In genomic region chr10:127550861-127551260, GRCh38 we compare ENCODE assay signal across 31 cellular contexts. TPM values are rescaled to one million over a fixed set of nuclear protein-coding genes. Genes with fewer than 3 reads are reported as not detected.
DNase-seq lines count a peak whose midpoint lies in the region; ATAC-seq, FAIRE-seq and TF ChIP-seq lines count a peak whose summit lies in the region.
"Had no signal": no experiment of that assay in that cellular context is flagged by ENCODE, and none has a peak within 500 bp of the region (broad histone marks: within the 10 kb centered on the region; RNA-seq: fewer than 3 reads in every experiment).

No MANE protein-coding gene starts in this region.

- no peaks in the 10 kb centered on the region for H3K9me3 Mint-ChIP-seq in Calu3 (ENCODE audit: low read depth, unreplicated experiment)
- H3K9me3 Mint-ChIP-seq: activated naive CD8-positive, alpha-beta T cell treated with anti-CD3 and anti-CD28 coated beads, Interleukin-2, amount 10 ng/mL, durations not matched to agents 7 days and 5 days had no signal

- CTCF ChIA-PET in Calu3 (lab: Charles Lee), result no interaction called here

- no peaks in the 10 kb centered on the region for H3K9me3 ChIP-seq in neuron (ENCODE audit: low read length)
- H3K9me3 ChIP-seq: ascending aorta had no signal

- no peak overlapping the region for H3K4me3 Mint-ChIP-seq in Calu3 (ENCODE audit: low read depth, unreplicated experiment)
- H3K4me3 Mint-ChIP-seq: activated naive CD8-positive, alpha-beta T cell treated with anti-CD3 and anti-CD28 coated beads, Interleukin-2, amount 10 ng/mL, durations not matched to agents 7 days and 5 days; CD14-positive monocyte; central memory CD8-positive, alpha-beta T cell; mesothelial cell of epicardium; naive thymus-derived CD4-positive, alpha-beta T cell had no signal

- BruUV-seq in Calu3 (replicated peaks; lab: Mats Ljungman, UMichigan), result no TSS peak

- peak overlapping the region; percentile 28 for H2AFZ ChIP-seq in neuron (ENCODE audit: low read depth, low read length)

- ATAC-seq in left ventricle myocardium superior, result no peak
- ATAC-seq: naive thymus-derived CD4-positive, alpha-beta T cell; SK-N-SH treated with all-trans-retinoic acid at 6 μM for 48 hours had no signal

- H3K4me3 ChIP-seq in bronchial epithelial cell (ENCODE audit: low read depth, low read length), result no peak overlapping the region
- H3K4me3 ChIP-seq in neuron (ENCODE audit: low read length), result no peak overlapping the region
- H3K4me3 ChIP-seq: ascending aorta, stomach, tibial nerve had no signal

- FAIRE-seq in bronchial epithelial cell (lab: Jason Lieb, UNC), result no peak
- FAIRE-seq: GM12891, islet of Langerhans, small intestine had no signal

- H3K36me3 ChIP-seq in bronchial epithelial cell (ENCODE audit: control insufficient read depth, insufficient read depth, low read length) (no peaks in the 10 kb centered on the region), neuron (ENCODE audit: insufficient read depth, low read length) (no peaks in the 10 kb centered on the region)
- H3K36me3 ChIP-seq: ascending aorta, stomach, tibial nerve had no signal

- H3K27me3 Mint-ChIP-seq in Calu3 (ENCODE audit: unreplicated experiment), result peaks cover 24% of the 10 kb centered on the region
- H3K27me3 Mint-ChIP-seq: activated naive CD8-positive, alpha-beta T cell treated with anti-CD3 and anti-CD28 coated beads, Interleukin-2, amount 10 ng/mL, durations not matched to agents 7 days and 5 days; central memory CD8-positive, alpha-beta T cell had no signal

- no peaks in the 10 kb centered on the region for H3K4me1 Mint-ChIP-seq in Calu3 (ENCODE audit: low read depth, unreplicated experiment)
- H3K4me1 Mint-ChIP-seq: activated naive CD8-positive, alpha-beta T cell treated with anti-CD3 and anti-CD28 coated beads, Interleukin-2, amount 10 ng/mL, durations not matched to agents 7 days and 5 days; CD14-positive monocyte; central memory CD8-positive, alpha-beta T cell; mesothelial cell of epicardium; naive thymus-derived CD4-positive, alpha-beta T cell had no signal

- H3K27me3 ChIP-seq in bronchial epithelial cell (ENCODE audit: control insufficient read depth, insufficient read depth, low read length), result no peaks in the 10 kb centered on the region
- H3K27me3 ChIP-seq in neuron (ENCODE audit: insufficient read depth, low read length), result no peaks in the 10 kb centered on the region
- H3K27me3 ChIP-seq: ascending aorta, tibial nerve had no signal

- intact Hi-C loops in Calu3 (cut with micrococcal nuclease; ENCODE audit: unreplicated experiment) (no loop called here), left ventricle myocardium superior (cut with micrococcal nuclease) (no loop called here)

- TF ChIP-seq CTCF in bronchial epithelial cell (IDR thresholded peaks at IDR 0.05; ENCODE audit: insufficient read depth, low read length, severe bottlenecking) (no peak), Calu3 (IDR thresholded peaks at IDR 0.05; ENCODE audit: unreplicated experiment) (no peak)

- no peaks in the 10 kb centered on the region for H3K36me3 Mint-ChIP-seq in Calu3 (ENCODE audit: insufficient read depth, unreplicated experiment)
- H3K36me3 Mint-ChIP-seq: activated naive CD8-positive, alpha-beta T cell treated with anti-CD3 and anti-CD28 coated beads, Interleukin-2, amount 10 ng/mL, durations not matched to agents 7 days and 5 days; CD14-positive monocyte; mesothelial cell of epicardium had no signal

- DNase-seq in A172 (ENCODE audit: low spot score) (peak; percentile 0), H4 (ENCODE audit: low spot score) (peak; percentile 21), bronchial epithelial cell (ENCODE audit: low read depth) (peak; percentile 16), Calu3 (no peak), left ventricle myocardium superior (no peak), NCI-H1694 treated with DMSO at 0.1 percent for 48 hours (lab: John Stamatoyannopoulos, UW) (no peak)
- DNase-seq: activated CD8-positive, alpha-beta memory T cell treated with anti-CD3 and anti-CD28 coated beads for 24 hours; activated effector memory CD4-positive, alpha-beta T cell treated with anti-CD3 and anti-CD28 coated beads, Interleukin-2, amount 50 U/mL, for 16 hours; activated naive CD8-positive, alpha-beta T cell treated with anti-CD3 and anti-CD28 coated beads, Interleukin-2, amount 10 ng/mL, durations not matched to agents 7 days and 5 days; EL; naive thymus-derived CD4-positive, alpha-beta T cell; NCI-H187 treated with DMSO at 0.1 percent for 48 hours; NCI-H774; retina; small intestine; stimulated activated CD4-positive, alpha-beta T cell treated with anti-CD3 and anti-CD28 coated beads, Interleukin-1b, Interleukin-23, amount 100 ng/mL, for 48 hours; stimulated activated CD8-positive, alpha-beta memory T cell treated with anti-CD3 and anti-CD28 coated beads, Interleukin-4, amount 100 ng/mL, for 48 hours; stomach had no signal

- no peak overlapping the region for H3K27ac Mint-ChIP-seq in Calu3 (ENCODE audit: unreplicated experiment)
- H3K27ac Mint-ChIP-seq: activated naive CD8-positive, alpha-beta T cell treated with anti-CD3 and anti-CD28 coated beads, Interleukin-2, amount 10 ng/mL, durations not matched to agents 7 days and 5 days; CD14-positive monocyte; mesothelial cell of epicardium; naive thymus-derived CD4-positive, alpha-beta T cell had no signal

- H3K4me1 ChIP-seq in neuron (ENCODE audit: insufficient read depth, low read length), result peaks cover 5% of the 10 kb centered on the region
- H3K4me1 ChIP-seq: ascending aorta, stomach, tibial nerve had no signal

RNA-seq across cellular contexts. Expression of gene NPS, which starts 1.8 kb away (rescaled TPM):
- total RNA-seq in A172 (2014; rRNA removed; shearing (Covaris generic)), result not detected in 2 replicates
- not detected in 2 replicates for total RNA-seq in H4 (2014; rRNA removed; shearing (Covaris generic))
- not detected in 2 replicates for total RNA-seq in bronchial epithelial cell
- total RNA-seq in Calu3 (2022), result not detected in 2 replicates
- total RNA-seq in left ventricle myocardium superior, result not detected
- total RNA-seq: activated naive CD8-positive, alpha-beta T cell treated with anti-CD3 and anti-CD28 coated beads, Interleukin-2, amount 10 ng/mL, durations not matched to agents 7 days and 5 days; ascending aorta; dermis microvascular lymphatic vessel endothelial cell; liver; mesothelial cell of epicardium; naive thymus-derived CD4-positive, alpha-beta T cell; osteocyte; stomach; T-helper 2 cell treated with Interferon-gamma antibody and Interleukin-4, amounts not matched to agents 100 ng/mL and 5 ng/mL, for 36 hours; tibial nerve had no signal

Comparison
In these comparisons a context has a peak if more than half of its experiments do, and no peak if none do; other contexts are left out.
1. DNase-seq: peak in A172 (single experiment), H4 (single experiment) and bronchial epithelial cell (single experiment); none in Calu3 (single experiment), left ventricle myocardium superior (single experiment) and NCI-H1694 treated with DMSO at 0.1 percent for 48 hours (single experiment).